In genomic region chr3:189685854-189686253, GRCh38 we compare ENCODE assay signal across 15 cellular contexts.
DNase-seq lines count a peak whose midpoint lies in the region; ATAC-seq, FAIRE-seq and TF ChIP-seq lines count a peak whose summit lies in the region.
"Had no signal": no experiment of that assay in that cellular context is flagged by ENCODE, and none has a peak within 500 bp of the region (broad histone marks: within the 10 kb centered on the region; RNA-seq: fewer than 3 reads in every experiment).

No MANE protein-coding gene starts in this region.

- H3K27me3 Mint-ChIP-seq in activated naive CD4-positive, alpha-beta T cell treated with anti-CD3 and anti-CD28 coated beads, Interleukin-2, amount 50 U/mL, for 24 hours = no peaks in the 10 kb centered on the region

- H3K4me1 Mint-ChIP-seq in activated naive CD4-positive, alpha-beta T cell treated with anti-CD3 and anti-CD28 coated beads, Interleukin-2, amount 50 U/mL, for 24 hours = peaks cover 7% of the 10 kb centered on the region
- H3K4me1 Mint-ChIP-seq: brain, natural killer cell had no signal

- no peak for FAIRE-seq in urothelium cell line (lab: Jason Lieb, UNC)
- FAIRE-seq: G401.6 had no signal

- H3K27me3 ChIP-seq in RWPE2 (ENCODE audit: insufficient read depth, poor library complexity, severe bottlenecking) = no peaks in the 10 kb centered on the region
- H3K27me3 ChIP-seq: tibial nerve had no signal

- H3K36me3 ChIP-seq in RWPE2 (ENCODE audit: low read depth) = no peaks in the 10 kb centered on the region
- H3K36me3 ChIP-seq: tibial nerve had no signal

- TF ChIP-seq CTCF in RWPE2 (IDR thresholded peaks at IDR 0.05; ENCODE audit: poor library complexity, severe bottlenecking) = no peak

- H3K36me3 Mint-ChIP-seq in activated naive CD4-positive, alpha-beta T cell treated with anti-CD3 and anti-CD28 coated beads, Interleukin-2, amount 50 U/mL, for 24 hours = peaks cover 2% of the 10 kb centered on the region
- H3K36me3 Mint-ChIP-seq: brain, natural killer cell had no signal

- DNase-seq in activated naive CD4-positive, alpha-beta T cell treated with anti-CD3 and anti-CD28 coated beads, Interleukin-2, amount 50 U/mL, for 16 hours = no peak
- DNase-seq in RWPE2 (ENCODE audit: low spot score) (no peak), fibroblast of peridontal ligament (ENCODE audit: extremely low read depth) (peak; percentile 90), urothelium cell line (ENCODE audit: low spot score) (peak; percentile 18), anterior cingulate cortex (lab: John Stamatoyannopoulos, UW) (no peak)
- DNase-seq: activated T-cell treated with anti-CD3 and anti-CD28 coated beads, Interleukin-2, amount 50 U/mL, for 1 hour; natural killer cell had no signal

- peak overlapping the region; percentile 60 for H3K27ac Mint-ChIP-seq in activated naive CD4-positive, alpha-beta T cell treated with anti-CD3 and anti-CD28 coated beads, Interleukin-2, amount 50 U/mL, for 24 hours
- H3K27ac Mint-ChIP-seq: brain, natural killer cell had no signal

- H3K4me3 ChIP-seq in RWPE2 (ENCODE audit: severe bottlenecking) = no peak overlapping the region
- H3K4me3 ChIP-seq: skin epidermis, tibial nerve had no signal

- H3K9me3 Mint-ChIP-seq in activated naive CD4-positive, alpha-beta T cell treated with anti-CD3 and anti-CD28 coated beads, Interleukin-2, amount 50 U/mL, for 24 hours = peaks cover 8% of the 10 kb centered on the region
- H3K9me3 Mint-ChIP-seq: brain had no signal

- H3K9me3 ChIP-seq in RWPE2 (ENCODE audit: severe bottlenecking) = no peaks in the 10 kb centered on the region
- H3K9me3 ChIP-seq: tibial nerve had no signal

- peak overlapping the region; percentile 74 for H3K27ac ChIP-seq in RWPE2 (ENCODE audit: poor library complexity, severe bottlenecking)
- H3K27ac ChIP-seq: skin epidermis, tibial nerve had no signal

- H3K4me3 Mint-ChIP-seq in activated naive CD4-positive, alpha-beta T cell treated with anti-CD3 and anti-CD28 coated beads, Interleukin-2, amount 50 U/mL, for 24 hours = no peak overlapping the region
- H3K4me3 Mint-ChIP-seq: brain, natural killer cell had no signal

- H3K4me1 ChIP-seq in RWPE2 (ENCODE audit: insufficient read depth, poor library complexity, severe bottlenecking) = peaks cover 11% of the 10 kb centered on the region
- H3K4me1 ChIP-seq: tibial nerve had no signal

- ATAC-seq in RWPE2 (ENCODE audit: low read depth) = peak; percentile 79
- ATAC-seq in GM19452 (IDR thresholded peaks at IDR 0.05; ENCODE audit: unreplicated experiment) = no peak
- no peak for ATAC-seq in HG02623 (IDR thresholded peaks at IDR 0.05; ENCODE audit: unreplicated experiment)
- ATAC-seq: activated CD4-positive, CD25-positive, alpha-beta regulatory T cell treated with anti-CD3 and anti-CD28 coated beads, Interleukin-2, amount 50 U/mL, for 24 hours; natural killer cell had no signal

Comparison
In these comparisons a context has a peak if more than half of its experiments do, and no peak if none do; other contexts are left out.
1. DNase-seq: peak in fibroblast of peridontal ligament (single experiment) and urothelium cell line (single experiment); none in activated naive CD4-positive, alpha-beta T cell treated with anti-CD3 and anti-CD28 coated beads, Interleukin-2, amount 50 U/mL, for 16 hours (single experiment), RWPE2 (single experiment) and anterior cingulate cortex (0 of 58).